1 cellular context compared by ENCODE assay signal in the genomic region with DNA sequence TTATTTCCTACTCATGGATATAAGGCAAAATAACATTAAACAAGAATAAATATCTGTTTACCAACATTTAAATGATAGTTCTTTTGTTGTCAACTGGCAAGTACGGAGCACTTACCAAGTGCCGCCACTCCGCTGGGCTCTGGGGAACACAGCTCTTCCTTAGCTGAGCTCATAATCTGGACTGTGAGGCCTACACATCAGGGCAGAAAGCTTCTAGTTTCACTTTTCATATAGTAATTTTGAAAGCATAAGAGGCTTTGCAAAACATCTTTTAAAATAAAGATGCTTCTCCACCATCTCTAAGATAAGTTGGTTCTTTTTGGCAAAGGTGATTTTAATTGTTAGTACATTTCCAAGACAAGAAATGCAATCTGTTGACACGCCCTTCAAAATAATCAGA.
TF ChIP-seq lines count a peak whose summit lies in the region.

No MANE protein-coding gene starts in this region.

TF ChIP-seq in HepG2, 621 proteins besides CTCF, POLR2A, EP300 and RAD21 (continued from another document):
- TF ChIP-seq, protein P1, sequence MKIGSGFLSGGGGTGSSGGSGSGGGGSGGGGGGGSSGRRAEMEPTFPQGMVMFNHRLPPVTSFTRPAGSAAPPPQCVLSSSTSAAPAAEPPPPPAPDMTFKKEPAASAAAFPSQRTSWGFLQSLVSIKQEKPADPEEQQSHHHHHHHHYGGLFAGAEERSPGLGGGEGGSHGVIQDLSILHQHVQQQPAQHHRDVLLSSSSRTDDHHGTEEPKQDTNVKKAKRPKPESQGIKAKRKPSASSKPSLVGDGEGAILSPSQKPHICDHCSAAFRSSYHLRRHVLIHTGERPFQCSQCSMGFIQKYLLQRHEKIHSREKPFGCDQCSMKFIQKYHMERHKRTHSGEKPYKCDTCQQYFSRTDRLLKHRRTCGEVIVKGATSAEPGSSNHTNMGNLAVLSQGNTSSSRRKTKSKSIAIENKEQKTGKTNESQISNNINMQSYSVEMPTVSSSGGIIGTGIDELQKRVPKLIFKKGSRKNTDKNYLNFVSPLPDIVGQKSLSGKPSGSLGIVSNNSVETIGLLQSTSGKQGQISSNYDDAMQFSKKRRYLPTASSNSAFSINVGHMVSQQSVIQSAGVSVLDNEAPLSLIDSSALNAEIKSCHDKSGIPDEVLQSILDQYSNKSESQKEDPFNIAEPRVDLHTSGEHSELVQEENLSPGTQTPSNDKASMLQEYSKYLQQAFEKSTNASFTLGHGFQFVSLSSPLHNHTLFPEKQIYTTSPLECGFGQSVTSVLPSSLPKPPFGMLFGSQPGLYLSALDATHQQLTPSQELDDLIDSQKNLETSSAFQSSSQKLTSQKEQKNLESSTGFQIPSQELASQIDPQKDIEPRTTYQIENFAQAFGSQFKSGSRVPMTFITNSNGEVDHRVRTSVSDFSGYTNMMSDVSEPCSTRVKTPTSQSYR (CRISPR knock-in tag; IDR thresholded peaks at IDR 0.05; ENCODE audit: borderline replicate concordance): no peak
- TF ChIP-seq ZC3H13 (CRISPR knock-in tag; IDR thresholded peaks at IDR 0.05) (no peak), ZKSCAN8 (CRISPR knock-in tag; IDR thresholded peaks at IDR 0.05; ENCODE audit: borderline replicate concordance) (no peak), ZNF180 (CRISPR knock-in tag; IDR thresholded peaks at IDR 0.05; ENCODE audit: borderline replicate concordance, low read depth) (no peak), ZNF737 (CRISPR knock-in tag; IDR thresholded peaks at IDR 0.05; ENCODE audit: borderline replicate concordance) (no peak)
- TF ChIP-seq, protein P2, sequence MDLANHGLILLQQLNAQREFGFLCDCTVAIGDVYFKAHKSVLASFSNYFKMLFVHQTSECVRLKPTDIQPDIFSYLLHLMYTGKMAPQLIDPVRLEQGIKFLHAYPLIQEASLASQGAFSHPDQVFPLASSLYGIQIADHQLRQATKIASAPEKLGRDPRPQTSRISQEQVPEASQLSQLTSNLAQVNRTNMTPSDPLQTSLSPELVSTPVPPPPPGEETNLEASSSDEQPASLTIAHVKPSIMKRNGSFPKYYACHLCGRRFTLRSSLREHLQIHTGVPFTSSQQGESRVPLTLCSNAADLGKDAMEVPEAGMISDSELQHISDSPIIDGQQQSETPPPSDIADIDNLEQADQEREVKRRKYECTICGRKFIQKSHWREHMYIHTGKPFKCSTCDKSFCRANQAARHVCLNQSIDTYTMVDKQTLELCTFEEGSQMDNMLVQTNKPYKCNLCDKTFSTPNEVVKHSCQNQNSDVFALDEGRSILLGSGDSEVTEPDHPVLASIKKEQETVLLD (CRISPR knock-in tag; IDR thresholded peaks at IDR 0.05; ENCODE audit: low read depth): no peak
- TF ChIP-seq, protein P3, sequence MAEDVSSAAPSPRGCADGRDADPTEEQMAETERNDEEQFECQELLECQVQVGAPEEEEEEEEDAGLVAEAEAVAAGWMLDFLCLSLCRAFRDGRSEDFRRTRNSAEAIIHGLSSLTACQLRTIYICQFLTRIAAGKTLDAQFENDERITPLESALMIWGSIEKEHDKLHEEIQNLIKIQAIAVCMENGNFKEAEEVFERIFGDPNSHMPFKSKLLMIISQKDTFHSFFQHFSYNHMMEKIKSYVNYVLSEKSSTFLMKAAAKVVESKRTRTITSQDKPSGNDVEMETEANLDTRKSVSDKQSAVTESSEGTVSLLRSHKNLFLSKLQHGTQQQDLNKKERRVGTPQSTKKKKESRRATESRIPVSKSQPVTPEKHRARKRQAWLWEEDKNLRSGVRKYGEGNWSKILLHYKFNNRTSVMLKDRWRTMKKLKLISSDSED (CRISPR knock-in tag; IDR thresholded peaks at IDR 0.05): no peak
